In genomic region chr16:4342866-4343744, GRCh38 we compare ENCODE assay signal across 24 cellular contexts. TPM values are rescaled to one million over a fixed set of nuclear protein-coding genes. Genes with fewer than 3 reads are reported as not detected.
DNase-seq lines count a peak whose midpoint lies in the region; ATAC-seq and TF ChIP-seq lines count a peak whose summit lies in the region.
"Had no signal": no experiment of that assay in that cellular context is flagged by ENCODE, and none has a peak within 500 bp of the region (broad histone marks: within the 10 kb centered on the region; RNA-seq: fewer than 3 reads in every experiment).

No MANE protein-coding gene starts in this region.

- no peaks in the 10 kb centered on the region for H3K9me3 Mint-ChIP-seq in activated CD8-positive, alpha-beta T cell treated with anti-CD3 and anti-CD28 coated beads for 36 hours
- no peaks in the 10 kb centered on the region for H3K9me3 Mint-ChIP-seq in activated CD8-positive, alpha-beta T cell treated with anti-CD3 and anti-CD28 coated beads, Interleukin-2, amount 10 ng/mL, durations not matched to agents 7 days and 5 days (ENCODE audit: insufficient read depth)
- no peaks in the 10 kb centered on the region for H3K9me3 Mint-ChIP-seq in activated naive CD8-positive, alpha-beta T cell treated with anti-CD3 and anti-CD28 coated beads, Interleukin-2, amount 50 U/mL, for 24 hours
- H3K9me3 Mint-ChIP-seq in mesothelial cell of epicardium = no peaks in the 10 kb centered on the region
- H3K9me3 Mint-ChIP-seq in stimulated activated effector memory CD8-positive, alpha-beta T cell treated with anti-CD3 and anti-CD28 coated beads, Interleukin-12 subunit alpha, Interleukin-12 subunit beta, amount 100 ng/mL, for 72 hours = no peaks in the 10 kb centered on the region
- H3K9me3 Mint-ChIP-seq: immature natural killer cell had no signal

- peaks cover 20% of the 10 kb centered on the region for H3K4me1 Mint-ChIP-seq in activated CD8-positive, alpha-beta T cell treated with anti-CD3 and anti-CD28 coated beads for 36 hours (ENCODE audit: low read depth)
- H3K4me1 Mint-ChIP-seq in activated CD8-positive, alpha-beta T cell treated with anti-CD3 and anti-CD28 coated beads, Interleukin-2, amount 10 ng/mL, durations not matched to agents 7 days and 5 days (ENCODE audit: low read depth) = peaks cover 7% of the 10 kb centered on the region
- peaks cover 6% of the 10 kb centered on the region for H3K4me1 Mint-ChIP-seq in activated naive CD8-positive, alpha-beta T cell treated with anti-CD3 and anti-CD28 coated beads, Interleukin-2, amount 50 U/mL, for 24 hours
- H3K4me1 Mint-ChIP-seq in mesothelial cell of epicardium = peaks cover 14% of the 10 kb centered on the region
- peaks cover 18% of the 10 kb centered on the region for H3K4me1 Mint-ChIP-seq in stimulated activated effector memory CD8-positive, alpha-beta T cell treated with anti-CD3 and anti-CD28 coated beads, Interleukin-12 subunit alpha, Interleukin-12 subunit beta, amount 100 ng/mL, for 72 hours

- peaks cover under 1% of the 10 kb centered on the region for H3K36me3 Mint-ChIP-seq in activated CD8-positive, alpha-beta T cell treated with anti-CD3 and anti-CD28 coated beads for 36 hours (ENCODE audit: low read depth)
- peaks cover under 1% of the 10 kb centered on the region for H3K36me3 Mint-ChIP-seq in activated CD8-positive, alpha-beta T cell treated with anti-CD3 and anti-CD28 coated beads, Interleukin-2, amount 10 ng/mL, durations not matched to agents 7 days and 5 days (ENCODE audit: low read depth)
- peaks cover 3% of the 10 kb centered on the region for H3K36me3 Mint-ChIP-seq in activated naive CD8-positive, alpha-beta T cell treated with anti-CD3 and anti-CD28 coated beads, Interleukin-2, amount 50 U/mL, for 24 hours (ENCODE audit: low read depth)
- H3K36me3 Mint-ChIP-seq in mesothelial cell of epicardium = peaks cover 13% of the 10 kb centered on the region
- H3K36me3 Mint-ChIP-seq in stimulated activated effector memory CD8-positive, alpha-beta T cell treated with anti-CD3 and anti-CD28 coated beads, Interleukin-12 subunit alpha, Interleukin-12 subunit beta, amount 100 ng/mL, for 72 hours = peaks cover 26% of the 10 kb centered on the region
- H3K36me3 Mint-ChIP-seq: immature natural killer cell had no signal

- CTCF ChIA-PET in activated CD8-positive, alpha-beta T cell treated with anti-CD3 and anti-CD28 coated beads for 36 hours (lab: Charles Lee) = interaction anchor here (1.0 kb wide), 1 partner anchor 11 kb away, joined by 3 read pairs; no protein-coding TSS in a partner anchor
- CTCF ChIA-PET in activated CD8-positive, alpha-beta T cell treated with anti-CD3 and anti-CD28 coated beads, Interleukin-2, amount 10 ng/mL, durations not matched to agents 7 days and 5 days (lab: Charles Lee) = interaction anchor here (0.6 kb wide), 1 partner anchor 54 kb away, joined by 3 read pairs; no protein-coding TSS in a partner anchor

- DNase-seq in activated CD8-positive, alpha-beta T cell treated with anti-CD3 and anti-CD28 coated beads for 36 hours = no peak
- DNase-seq in activated CD8-positive, alpha-beta T cell treated with anti-CD3 and anti-CD28 coated beads, Interleukin-2, amount 10 ng/mL, durations not matched to agents 7 days and 5 days = no peak
- no peak for DNase-seq in activated naive CD8-positive, alpha-beta T cell treated with anti-CD3 and anti-CD28 coated beads, Interleukin-2, amount 50 U/mL, for 24 hours
- DNase-seq in mesothelial cell of epicardium (ENCODE audit: low spot score in 2 of 2, unreplicated experiment in 2 of 2) = no peak
- no peak for DNase-seq in stimulated activated effector memory CD8-positive, alpha-beta T cell treated with anti-CD3 and anti-CD28 coated beads, Interleukin-12 subunit alpha, Interleukin-12 subunit beta, amount 100 ng/mL, for 72 hours (ENCODE audit: low spot score in 2 of 2)
- no peak for DNase-seq in NCI-H1694 (lab: John Stamatoyannopoulos, UW)
- DNase-seq in NCI-H1048 (lab: John Stamatoyannopoulos, UW) = no peak
- DNase-seq: activated CD4-positive, alpha-beta T cell treated with anti-CD3 and anti-CD28 coated beads for 48 hours; colonic mucosa; DMS153; foreskin melanocyte; hippocampal formation; immature natural killer cell; NCI-H2081; NCI-H446; NCI-H82; occipital lobe; retina; SK-N-SH; stimulated activated CD4-positive, alpha-beta T cell treated with anti-CD3 and anti-CD28 coated beads, Interleukin-4, amount 100 ng/mL, for 1 hour; stimulated activated naive CD4-positive, alpha-beta T cell; T-helper 2 cell; testis had no signal

- intact Hi-C loops in activated CD8-positive, alpha-beta T cell treated with anti-CD3 and anti-CD28 coated beads for 36 hours (cut with micrococcal nuclease) = no loop called here

- no peaks in the 10 kb centered on the region for H3K27me3 Mint-ChIP-seq in activated CD8-positive, alpha-beta T cell treated with anti-CD3 and anti-CD28 coated beads for 36 hours
- H3K27me3 Mint-ChIP-seq in activated CD8-positive, alpha-beta T cell treated with anti-CD3 and anti-CD28 coated beads, Interleukin-2, amount 10 ng/mL, durations not matched to agents 7 days and 5 days (ENCODE audit: low read depth) = no peaks in the 10 kb centered on the region
- H3K27me3 Mint-ChIP-seq in activated naive CD8-positive, alpha-beta T cell treated with anti-CD3 and anti-CD28 coated beads, Interleukin-2, amount 50 U/mL, for 24 hours = no peaks in the 10 kb centered on the region
- no peaks in the 10 kb centered on the region for H3K27me3 Mint-ChIP-seq in mesothelial cell of epicardium (ENCODE audit: low read depth)

- TF ChIP-seq CTCF in activated CD8-positive, alpha-beta T cell treated with anti-CD3 and anti-CD28 coated beads for 36 hours (IDR thresholded peaks at IDR 0.05) = no peak
- no peak for TF ChIP-seq CTCF in mesothelial cell of epicardium (IDR thresholded peaks at IDR 0.05; ENCODE audit: unreplicated experiment)

- POLR2A ChIA-PET in activated CD8-positive, alpha-beta T cell treated with anti-CD3 and anti-CD28 coated beads for 36 hours (lab: Charles Lee) = no interaction called here
- POLR2A ChIA-PET in activated CD8-positive, alpha-beta T cell treated with anti-CD3 and anti-CD28 coated beads, Interleukin-2, amount 10 ng/mL, durations not matched to agents 7 days and 5 days (lab: Charles Lee) = interaction anchor here (0.5 kb wide), 1 partner anchor 263 kb away, joined by 4 read pairs; no protein-coding TSS in a partner anchor

- no peak for ATAC-seq in activated CD8-positive, alpha-beta T cell treated with anti-CD3 and anti-CD28 coated beads for 36 hours
- no peak for ATAC-seq in activated CD8-positive, alpha-beta T cell treated with anti-CD3 and anti-CD28 coated beads, Interleukin-2, amount 10 ng/mL, durations not matched to agents 7 days and 5 days
- no peak for ATAC-seq in activated naive CD8-positive, alpha-beta T cell treated with anti-CD3 and anti-CD28 coated beads, Interleukin-2, amount 50 U/mL, for 24 hours
- no peak for ATAC-seq in stimulated activated effector memory CD8-positive, alpha-beta T cell treated with anti-CD3 and anti-CD28 coated beads, Interleukin-12 subunit alpha, Interleukin-12 subunit beta, amount 100 ng/mL, for 72 hours
- no peak for ATAC-seq in HG02852 (IDR thresholded peaks at IDR 0.05; ENCODE audit: unreplicated experiment)

- H3K27ac Mint-ChIP-seq in activated CD8-positive, alpha-beta T cell treated with anti-CD3 and anti-CD28 coated beads for 36 hours = peak overlapping the region; percentile 49
- no peak overlapping the region for H3K27ac Mint-ChIP-seq in activated CD8-positive, alpha-beta T cell treated with anti-CD3 and anti-CD28 coated beads, Interleukin-2, amount 10 ng/mL, durations not matched to agents 7 days and 5 days
- peak overlapping the region; percentile 67 for H3K27ac Mint-ChIP-seq in activated naive CD8-positive, alpha-beta T cell treated with anti-CD3 and anti-CD28 coated beads, Interleukin-2, amount 50 U/mL, for 24 hours
- H3K27ac Mint-ChIP-seq in mesothelial cell of epicardium = peak overlapping the region; percentile 83
- H3K27ac Mint-ChIP-seq in stimulated activated effector memory CD8-positive, alpha-beta T cell treated with anti-CD3 and anti-CD28 coated beads, Interleukin-12 subunit alpha, Interleukin-12 subunit beta, amount 100 ng/mL, for 72 hours = peak overlapping the region; percentile 85

- no peak overlapping the region for H3K4me3 Mint-ChIP-seq in activated CD8-positive, alpha-beta T cell treated with anti-CD3 and anti-CD28 coated beads for 36 hours
- H3K4me3 Mint-ChIP-seq in activated CD8-positive, alpha-beta T cell treated with anti-CD3 and anti-CD28 coated beads, Interleukin-2, amount 10 ng/mL, durations not matched to agents 7 days and 5 days = no peak overlapping the region
- H3K4me3 Mint-ChIP-seq in activated naive CD8-positive, alpha-beta T cell treated with anti-CD3 and anti-CD28 coated beads, Interleukin-2, amount 50 U/mL, for 24 hours = no peak overlapping the region
- no peak overlapping the region for H3K4me3 Mint-ChIP-seq in mesothelial cell of epicardium
- no peak overlapping the region for H3K4me3 Mint-ChIP-seq in stimulated activated effector memory CD8-positive, alpha-beta T cell treated with anti-CD3 and anti-CD28 coated beads, Interleukin-12 subunit alpha, Interleukin-12 subunit beta, amount 100 ng/mL, for 72 hours
- H3K4me3 Mint-ChIP-seq: immature natural killer cell had no signal

RNA-seq across cellular contexts. Expression of gene PAM16, which starts 8.0 kb away (rescaled TPM):
- 10 to 100 TPM; 65.9 to 70.1 TPM for total RNA-seq in activated CD8-positive, alpha-beta T cell treated with anti-CD3 and anti-CD28 coated beads for 36 hours
- total RNA-seq in activated CD8-positive, alpha-beta T cell treated with anti-CD3 and anti-CD28 coated beads, Interleukin-2, amount 10 ng/mL, durations not matched to agents 7 days and 5 days = 10 to 100 TPM; 33.3 to 40.3 TPM
- 31.8 to 35.6 TPM (median 33.6 TPM) in 3 replicates for total RNA-seq in mesothelial cell of epicardium

RNA-seq across cellular contexts. Expression of gene GLIS2, which starts 27.2 kb away (rescaled TPM):
- under 1 TPM; 0.49 to 0.77 TPM for total RNA-seq in activated CD8-positive, alpha-beta T cell treated with anti-CD3 and anti-CD28 coated beads for 36 hours
- total RNA-seq in activated CD8-positive, alpha-beta T cell treated with anti-CD3 and anti-CD28 coated beads, Interleukin-2, amount 10 ng/mL, durations not matched to agents 7 days and 5 days = under 1 TPM; 0.16 TPM
- total RNA-seq in mesothelial cell of epicardium = 78.2 to 80.3 TPM (median 79.6 TPM) in 3 replicates

RNA-seq across cellular contexts. Expression of gene VASN, which starts 28.5 kb away (rescaled TPM):
- total RNA-seq in activated CD8-positive, alpha-beta T cell treated with anti-CD3 and anti-CD28 coated beads for 36 hours = not detected
- total RNA-seq in activated CD8-positive, alpha-beta T cell treated with anti-CD3 and anti-CD28 coated beads, Interleukin-2, amount 10 ng/mL, durations not matched to agents 7 days and 5 days = not detected
- total RNA-seq in mesothelial cell of epicardium = 36.7 to 37.6 TPM (median 37.5 TPM) in 3 replicates

Comparison
In these comparisons a context has a peak if more than half of its experiments do, and no peak if none do; other contexts are left out.
1. RNA of gene GLIS2, which starts 27.2 kb away (total RNA-seq): 78.2 to 80.3 TPM in mesothelial cell of epicardium; 0.49 to 0.77 TPM in activated CD8-positive, alpha-beta T cell treated with anti-CD3 and anti-CD28 coated beads for 36 hours and 0.16 TPM in activated CD8-positive, alpha-beta T cell treated with anti-CD3 and anti-CD28 coated beads, Interleukin-2, amount 10 ng/mL, durations not matched to agents 7 days and 5 days; every median in the first group is over 10 times any median in the second.
2. RNA of gene VASN, which starts 28.5 kb away (total RNA-seq): 36.7 to 37.6 TPM in mesothelial cell of epicardium; not detected in activated CD8-positive, alpha-beta T cell treated with anti-CD3 and anti-CD28 coated beads for 36 hours and not detected in activated CD8-positive, alpha-beta T cell treated with anti-CD3 and anti-CD28 coated beads, Interleukin-2, amount 10 ng/mL, durations not matched to agents 7 days and 5 days; every median in the first group is over 10 times any median in the second.